14 cellular contexts compared by ENCODE assay signal in the genomic region with DNA sequence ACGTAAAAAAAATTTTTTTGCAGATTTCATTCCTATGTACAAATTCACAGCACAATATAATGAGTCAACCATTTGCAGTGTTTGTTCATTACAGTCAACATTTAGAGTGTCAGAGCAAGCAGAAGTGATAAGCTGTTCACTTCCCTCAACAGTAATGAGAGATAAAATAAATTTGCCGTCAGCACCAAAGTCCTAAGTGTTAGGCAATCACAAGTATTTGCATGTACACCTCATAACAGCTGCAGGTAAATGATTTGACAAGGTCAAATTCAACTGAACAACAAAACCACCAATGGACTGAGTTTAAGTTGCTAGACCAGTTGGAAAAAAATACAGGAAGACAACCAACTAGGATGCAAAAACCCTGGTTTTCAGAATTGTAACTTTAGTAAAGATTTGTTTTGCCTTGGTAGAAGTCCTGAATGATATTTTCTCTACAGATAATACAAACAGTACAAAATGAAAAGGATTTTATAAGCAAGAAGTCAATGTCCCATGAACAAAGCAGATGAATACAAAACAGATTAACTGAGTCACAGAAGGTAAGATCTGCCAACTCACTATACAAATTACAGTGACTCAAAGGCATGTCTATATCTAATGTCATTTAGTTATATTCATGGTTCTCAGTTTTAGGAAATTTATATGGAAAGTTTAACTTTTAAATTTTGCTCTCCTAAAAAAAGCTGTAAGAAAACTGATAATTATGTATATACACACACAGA. TPM values are rescaled to one million over a fixed set of nuclear protein-coding genes. Genes with fewer than 3 reads are reported as not detected.
DNase-seq lines count a peak whose midpoint lies in the region; ATAC-seq, FAIRE-seq and TF ChIP-seq lines count a peak whose summit lies in the region.
"Had no signal": no experiment of that assay in that cellular context is flagged by ENCODE, and none has a peak within 500 bp of the region (broad histone marks: within the 10 kb centered on the region; RNA-seq: fewer than 3 reads in every experiment).

No MANE protein-coding gene starts in this region.

- SMC1A ChIA-PET in GM12878 (lab: Charles Lee; ENCODE audit: uncharacterized antibody, unreplicated experiment): interaction anchor here (0.5 to 4.5 kb wide), 7 partner anchors 9 to 106 kb away, joined by 3 to 29 read pairs (median 3); no protein-coding TSS in a partner anchor

- H3K27me3 ChIP-seq in DOHH2 (ENCODE audit: control insufficient read depth, low read length) (no peaks in the 10 kb centered on the region), Karpas-422 (ENCODE audit: low read length) (no peaks in the 10 kb centered on the region), GM12878 (replicated peaks in 1 of 2; ENCODE audit: control insufficient read depth in 2 of 2, insufficient read depth in 2 of 2, low read length in 1 of 2) (no peaks in the 10 kb centered on the region; a peak in 1 of 4 replicates), right lobe of liver (no peaks in the 10 kb centered on the region), H7 (ENCODE audit: control insufficient read depth, insufficient read depth, low read length) (no peaks in the 10 kb centered on the region)

- H3K4me1 ChIP-seq in DOHH2 (ENCODE audit: control insufficient read depth, low read length) (peaks cover 100% of the 10 kb centered on the region), Karpas-422 (ENCODE audit: low read length) (peaks cover 52% of the 10 kb centered on the region), GM12878 (ENCODE audit: control insufficient read depth, insufficient read depth, low read length) (peaks cover 31% of the 10 kb centered on the region), right lobe of liver (peaks cover 0 to 48% (median 2%) of the 10 kb centered on the region in 4 donors)

- no peak for TF ChIP-seq CTCF in DOHH2 (IDR thresholded peaks at IDR 0.05; ENCODE audit: low read depth, low read length, poor library complexity, severe bottlenecking)
- TF ChIP-seq CTCF in GM12878 (IDR thresholded peaks at IDR 0.05 in 2 of 3, conservative IDR thresholded peaks at IDR 0.05 in 1 of 3; ENCODE audit: control insufficient read depth in 2 of 3, extremely low read depth in 1 of 3, insufficient read depth in 1 of 3, low read depth in 3 of 3, low read length in 3 of 3): no peak
- no peak for TF ChIP-seq CTCF in right lobe of liver (IDR thresholded peaks at IDR 0.05)

- H2AFZ ChIP-seq in Karpas-422 (ENCODE audit: low read length) (no peak overlapping the region), GM12878 (ENCODE audit: control insufficient read depth, low read depth, low read length) (peak overlapping the region; percentile 22)

- ATAC-seq in GM12878 (peak; percentile 42), right lobe of liver (peak; percentile 63 to 75 (median 68)), HG02885 (IDR thresholded peaks at IDR 0.05; ENCODE audit: poor library complexity, unreplicated experiment) (no peak), HG02970 (IDR thresholded peaks at IDR 0.05; ENCODE audit: low FRiP score, unreplicated experiment) (no peak)

- WGBS in GM12878 (ENCODE audit: insufficient coverage, insufficient replicate concordance, low lambda C conversion rate, missing lambda C conversion rate): 46% methylated on average over 2 of the region's 2 CpGs
- WGBS in right lobe of liver (ENCODE audit: insufficient coverage, low coverage, low lambda C conversion rate, missing lambda C conversion rate): 12% methylated on average over 2 of the region's 2 CpGs

- H3K27ac ChIP-seq in DOHH2 (ENCODE audit: low read depth, low read length) (peak overlapping the region; percentile 21), Karpas-422 (ENCODE audit: low read length) (peak overlapping the region; percentile 45), GM12878 (ENCODE audit: control insufficient read depth, insufficient read depth) (no peak overlapping the region), right lobe of liver (peak overlapping the region; percentile 76 to 81 (median 78))

- CTCF ChIA-PET in GM12878 (lab: Yijun Ruan, JAX): interaction anchor here (1.1 to 1.2 kb wide), 3 partner anchors 14 to 94 kb away, joined by 3 to 5 read pairs (median 4); no protein-coding TSS in a partner anchor

- intact Hi-C loops in GM12878 (cut with micrococcal nuclease; ENCODE audit: unreplicated experiment): no loop called here
- intact Hi-C loops in right lobe of liver (cut with DNase I): no loop called here

- H3K36me3 ChIP-seq in DOHH2 (ENCODE audit: control insufficient read depth, low read length): peaks cover 100% of the 10 kb centered on the region
- H3K36me3 ChIP-seq in Karpas-422 (ENCODE audit: insufficient read depth, low read length): peaks cover 29% of the 10 kb centered on the region
- H3K36me3 ChIP-seq in GM12878 (ENCODE audit: control insufficient read depth in 2 of 2, insufficient read depth in 2 of 2, low read length in 1 of 2): no peaks in the 10 kb centered on the region
- H3K36me3 ChIP-seq in right lobe of liver: no peaks in the 10 kb centered on the region
- H3K36me3 ChIP-seq in H7 (replicated peaks; ENCODE audit: control insufficient read depth, insufficient read depth, low read length): no peaks in the 10 kb centered on the region

- H3K9me2 ChIP-seq in DOHH2 (replicated peaks; ENCODE audit: control insufficient read depth, low read length) (no peaks in the 10 kb centered on the region), Karpas-422 (replicated peaks; ENCODE audit: insufficient read depth, low read length) (no peaks in the 10 kb centered on the region)

- H3K9me3 ChIP-seq in DOHH2 (ENCODE audit: control insufficient read depth, insufficient read depth, low read length): no peaks in the 10 kb centered on the region
- no peaks in the 10 kb centered on the region for H3K9me3 ChIP-seq in Karpas-422 (ENCODE audit: low read length)
- H3K9me3 ChIP-seq in GM12878 (replicated peaks; ENCODE audit: control insufficient read depth, insufficient read depth, low read length): peaks cover 6% of the 10 kb centered on the region; the same call in 2 of the 3 replicates
- H3K9me3 ChIP-seq in right lobe of liver: no peaks in the 10 kb centered on the region

- DNase-seq in Karpas-422: peak; percentile 71
- DNase-seq in GM12878 (ENCODE audit: low read depth, low spot score): no peak
- DNase-seq in right lobe of liver: no peak
- DNase-seq in SKM-1 treated with dmso at 0.1 percent for 144 hours (lab: John Stamatoyannopoulos, UW; ENCODE audit: unreplicated experiment): no peak
- no peak for DNase-seq in H7
- DNase-seq: activated CD4-positive, alpha-beta memory T cell treated with anti-CD3 and anti-CD28 coated beads, Interleukin-2, amount 10 ng/mL, durations not matched to agents 7 days and 5 days; activated naive CD4-positive, alpha-beta T cell treated with anti-CD3 and anti-CD28 coated beads for 36 hours; caudate nucleus; NCI-H1694; retina; T1000 had no signal

- H3K4me3 ChIP-seq in DOHH2 (ENCODE audit: low read length): peak overlapping the region; percentile 9; the same call in 1 of the 2 replicates
- H3K4me3 ChIP-seq in Karpas-422 (ENCODE audit: low read length): no peak overlapping the region
- no peak overlapping the region for H3K4me3 ChIP-seq in GM12878
- no peak overlapping the region for H3K4me3 ChIP-seq in right lobe of liver
- H3K4me3 ChIP-seq in H7 (ENCODE audit: insufficient read depth, low read depth, low read length): no peak overlapping the region

- POLR2A ChIA-PET in GM12878 (lab: Charles Lee): interaction anchor here (1.2 kb wide), 1 partner anchor 10 kb away, joined by 3 read pairs; no protein-coding TSS in a partner anchor

- BruUV-seq in GM12878 (replicated peaks; lab: Mats Ljungman, UMichigan): no TSS peak

- H3K4me2 ChIP-seq in DOHH2 (ENCODE audit: low read length) (peak overlapping the region; percentile 86), Karpas-422 (ENCODE audit: low read depth, low read length, poor library complexity, severe bottlenecking) (peak overlapping the region; percentile 28), GM12878 (ENCODE audit: control insufficient read depth, insufficient read depth) (no peak overlapping the region)

- H4K20me1 ChIP-seq in DOHH2 (ENCODE audit: control insufficient read depth, insufficient read depth, low read depth, low read length): peaks cover 77% of the 10 kb centered on the region
- peaks cover 4% of the 10 kb centered on the region; the same call in 1 of the 2 replicates for H4K20me1 ChIP-seq in Karpas-422 (ENCODE audit: insufficient read depth, low read depth, low read length)
- H4K20me1 ChIP-seq in GM12878 (ENCODE audit: control insufficient read depth, insufficient read depth): no peaks in the 10 kb centered on the region

- no peak for FAIRE-seq in GM12878 (lab: Jason Lieb, UNC)

- RAD21 ChIA-PET in GM12878 (lab: Charles Lee; ENCODE audit: unreplicated experiment): interaction anchor here (0.6 to 1.8 kb wide), 6 partner anchors 9 to 236 kb away, joined by 3 to 5 read pairs (median 4); no protein-coding TSS in a partner anchor

- no peak for TF ChIP-seq POLR2A in GM12878 (IDR thresholded peaks at IDR 0.05; ENCODE audit: low read depth, low read length)
- peak; percentile 59 for TF ChIP-seq POLR2A in right lobe of liver (IDR thresholded peaks at IDR 0.05)

- no peak for TF ChIP-seq RAD21 in GM12878 (IDR thresholded peaks at IDR 0.05; ENCODE audit: insufficient read depth, low read depth, low read length)

- peaks cover 21% of the 10 kb centered on the region; the same call in 1 of the 2 replicates for H3F3A ChIP-seq in DOHH2 (ENCODE audit: control insufficient read depth, insufficient read depth)

- H3K9ac ChIP-seq in Karpas-422 (ENCODE audit: low read length) (no peak overlapping the region), GM12878 (ENCODE audit: control insufficient read depth, insufficient read depth, low read length) (no peak overlapping the region)

- peaks cover 100% of the 10 kb centered on the region for H3K79me2 ChIP-seq in DOHH2 (ENCODE audit: control insufficient read depth, low read length)
- H3K79me2 ChIP-seq in Karpas-422 (ENCODE audit: low read length): peaks cover 100% of the 10 kb centered on the region
- peaks cover 17% of the 10 kb centered on the region for H3K79me2 ChIP-seq in GM12878 (ENCODE audit: control insufficient read depth, insufficient read depth, low read length)

- in situ Hi-C loops in GM12878 (cut with MboI): no loop called here

- TF ChIP-seq EP300 in GM12878 (IDR thresholded peaks at IDR 0.05; ENCODE audit: borderline replicate concordance in 1 of 2, control insufficient read depth in 1 of 2, low read depth in 2 of 2, low read length in 2 of 2): peak in 1 of 2 experiments; percentile 14; a peak in 1 of 4 replicates

RNA-seq across cellular contexts. Expression of a gene that starts 10.4 kb away (rescaled TPM):
- total RNA-seq in Karpas-422 (2014; rRNA removed; shearing (Covaris generic); ENCODE audit: low replicate concordance): 80.1 and 81.6 TPM in 2 replicates
- total RNA-seq in GM12878 (2013; cell fraction: nucleolus; rRNA removed): 20.1 and 24.4 TPM in 2 replicates
- 1.9 and 2.2 TPM in 2 replicates for total RNA-seq in GM12878 (2014; rRNA removed)
- 3.2 and 4.2 TPM in 2 replicates for total RNA-seq in GM12878 (2014; rRNA removed; fragmentation: Illumina TruSeq; extraction: Trizol)
- 4.0 and 4.3 TPM in 2 replicates for total RNA-seq in GM12878 (2021)
- polyA plus RNA-seq in GM12878 (2011; ENCODE audit: low read depth): 1.8 TPM
- polyA plus RNA-seq in GM12878 (2011; rRNA removed): 0.56 and 0.57 TPM in 2 replicates
- 0.18 and 0.39 TPM in 2 replicates for polyA plus RNA-seq in GM12878 (2011; cell fraction: cytosol; rRNA removed)
- 0.88 and 0.95 TPM in 2 replicates for polyA plus RNA-seq in GM12878 (2011; cell fraction: nucleus; rRNA removed)
- 1.3 and 2.2 TPM in 2 replicates for polyA plus RNA-seq in GM12878 (2012)
- 1.6 and 1.9 TPM in 2 replicates for polyA plus RNA-seq in GM12878 (2014; fragmentation: Illumina TruSeq; extraction: Trizol)
- polyA plus RNA-seq in GM12878 (2014; fragmentation: Nextera tagmentation; extraction: Ambion mirVana): under 1 TPM; 0.38 to 0.39 TPM
- 1.7 and 1.8 TPM in 2 replicates for polyA plus RNA-seq in GM12878 (2014; rRNA removed)
- polyA plus RNA-seq in GM12878 (2016; fragmentation: Nextera tagmentation; extraction: Ambion mirVana): under 1 TPM in 1 of 2 experiments, not detected in 1; 0.88 TPM
- polyA minus RNA-seq in GM12878 (2011; rRNA and poly(A)+ RNA removed): 1.9 and 2.7 TPM in 2 replicates
- polyA minus RNA-seq in GM12878 (2011; cell fraction: cytosol; rRNA and poly(A)+ RNA removed): 0.52 and 0.53 TPM in 2 replicates
- polyA minus RNA-seq in GM12878 (2011; cell fraction: nucleus; rRNA and poly(A)+ RNA removed): 4.6 and 5.3 TPM in 2 replicates
- 10 to 100 TPM; 15.5 to 56.4 (median 27.1) TPM for total RNA-seq in right lobe of liver
- total RNA-seq in H7 (2014; rRNA removed; shearing (Covaris generic)): 4.2 and 5.5 TPM in 2 replicates

Comparison
In these comparisons a context has a peak if more than half of its experiments do, and no peak if none do; other contexts are left out.
1. ATAC-seq: peak in GM12878 (single experiment) and right lobe of liver (4 of 4); none in HG02885 (single experiment) and HG02970 (single experiment).